ENCODE assay signal across 8 cellular contexts in the genomic region with DNA sequence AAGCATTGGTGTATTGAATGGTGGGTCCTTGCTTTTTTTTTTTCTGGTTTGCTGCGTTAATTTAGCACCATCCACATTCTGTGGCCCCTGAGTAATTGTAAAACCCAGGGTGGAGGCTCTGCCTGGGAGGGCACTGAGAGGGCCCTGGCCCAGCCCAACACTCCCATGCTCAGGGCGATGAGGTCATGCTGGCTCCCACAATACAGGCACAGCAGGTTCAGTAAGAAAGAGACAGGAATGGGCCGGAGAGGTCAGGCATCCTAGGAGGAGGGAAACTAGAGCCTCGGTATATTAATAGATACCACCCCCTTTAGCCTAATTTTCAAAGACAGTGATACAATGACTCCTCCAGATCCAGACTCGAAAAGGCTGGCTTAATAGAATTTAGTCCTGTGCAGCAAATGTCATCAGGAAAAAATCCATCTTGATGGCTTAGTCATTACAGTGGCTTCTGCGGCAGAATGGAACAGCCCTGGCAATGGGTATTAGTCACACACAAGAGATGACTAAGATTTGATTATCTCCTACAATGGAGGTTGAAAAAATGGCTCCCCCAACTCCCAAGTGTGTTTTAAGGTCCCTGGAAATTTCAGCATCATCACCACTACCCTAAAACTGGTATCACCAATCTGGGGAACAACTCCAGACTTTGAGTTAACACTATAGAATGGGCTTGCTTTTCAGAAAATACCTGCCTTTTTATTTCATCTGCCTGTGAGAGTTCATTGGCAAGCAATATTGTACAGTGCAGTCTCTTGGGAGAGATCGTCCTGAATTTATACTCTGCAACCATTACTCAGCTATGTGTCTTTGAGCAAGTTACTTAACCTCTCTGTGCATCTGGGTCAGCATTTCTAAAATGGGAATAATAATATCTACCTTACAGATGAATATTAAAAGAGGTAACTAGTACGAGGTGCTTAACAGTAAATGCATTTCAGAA. TPM values are rescaled to one million over a fixed set of nuclear protein-coding genes. Genes with fewer than 3 reads are reported as not detected.
DNase-seq lines count a peak whose midpoint lies in the region; ATAC-seq lines count a peak whose summit lies in the region.

No MANE protein-coding gene starts in this region.

- H3K27ac Mint-ChIP-seq in activated naive CD8-positive, alpha-beta T cell treated with anti-CD3 and anti-CD28 coated beads, Interleukin-2, amount 10 ng/mL, durations not matched to agents 7 days and 5 days: no peak overlapping the region

- POLR2A ChIA-PET in activated naive CD8-positive, alpha-beta T cell treated with anti-CD3 and anti-CD28 coated beads, Interleukin-2, amount 10 ng/mL, durations not matched to agents 7 days and 5 days (lab: Charles Lee): no interaction called here

- ATAC-seq in activated naive CD8-positive, alpha-beta T cell treated with anti-CD3 and anti-CD28 coated beads, Interleukin-2, amount 10 ng/mL, durations not matched to agents 7 days and 5 days (ENCODE audit: low read depth): peak; percentile 65

- H3K36me3 Mint-ChIP-seq in activated naive CD8-positive, alpha-beta T cell treated with anti-CD3 and anti-CD28 coated beads, Interleukin-2, amount 10 ng/mL, durations not matched to agents 7 days and 5 days: no peaks in the 10 kb centered on the region

- no peaks in the 10 kb centered on the region for H3K27me3 Mint-ChIP-seq in activated naive CD8-positive, alpha-beta T cell treated with anti-CD3 and anti-CD28 coated beads, Interleukin-2, amount 10 ng/mL, durations not matched to agents 7 days and 5 days

- peaks cover 13% of the 10 kb centered on the region for H3K4me1 Mint-ChIP-seq in activated naive CD8-positive, alpha-beta T cell treated with anti-CD3 and anti-CD28 coated beads, Interleukin-2, amount 10 ng/mL, durations not matched to agents 7 days and 5 days

- H3K9me3 Mint-ChIP-seq in activated naive CD8-positive, alpha-beta T cell treated with anti-CD3 and anti-CD28 coated beads, Interleukin-2, amount 10 ng/mL, durations not matched to agents 7 days and 5 days: peaks cover 2% of the 10 kb centered on the region

- no peak overlapping the region for H3K4me3 Mint-ChIP-seq in activated naive CD8-positive, alpha-beta T cell treated with anti-CD3 and anti-CD28 coated beads, Interleukin-2, amount 10 ng/mL, durations not matched to agents 7 days and 5 days

- DNase-seq in ELR (ENCODE audit: low read depth) (peak; percentile 99), LoVo (ENCODE audit: low spot score) (peak; percentile 81), hepatic stellate cell (ENCODE audit: low spot score) (peak; percentile 87), D341Med (ENCODE audit: low spot score) (no peak), mucosa of gallbladder (ENCODE audit: low spot score) (no peak)
- no peak for DNase-seq in activated naive CD8-positive, alpha-beta T cell treated with anti-CD3 and anti-CD28 coated beads, Interleukin-2, amount 10 ng/mL, durations not matched to agents 7 days and 5 days
- DNase-seq in stimulated activated CD8-positive, alpha-beta memory T cell treated with anti-CD3 and anti-CD28 coated beads, Interleukin-15, amount 100 ng/mL, for 48 hours (ENCODE audit: low read depth in 2 of 2): peak; percentile 40 to 43
- DNase-seq in activated CD4-positive, CD25-positive, alpha-beta regulatory T cell (lab: John Stamatoyannopoulos, UW): no peak

RNA-seq across cellular contexts. Expression of a gene that starts 43.9 kb away (rescaled TPM):
- 10 to 100 TPM; 52.8 to 61.2 TPM for total RNA-seq in activated naive CD8-positive, alpha-beta T cell treated with anti-CD3 and anti-CD28 coated beads, Interleukin-2, amount 10 ng/mL, durations not matched to agents 7 days and 5 days
- 20.1 TPM for total RNA-seq in mucosa of gallbladder

Comparison
In these comparisons a context has a peak if more than half of its experiments do, and no peak if none do; other contexts are left out.
1. DNase-seq: peak in ELR (single experiment), LoVo (single experiment), hepatic stellate cell (single experiment) and stimulated activated CD8-positive, alpha-beta memory T cell treated with anti-CD3 and anti-CD28 coated beads, Interleukin-15, amount 100 ng/mL, for 48 hours (2 of 2); none in activated naive CD8-positive, alpha-beta T cell treated with anti-CD3 and anti-CD28 coated beads, Interleukin-2, amount 10 ng/mL, durations not matched to agents 7 days and 5 days (single experiment), D341Med (single experiment), mucosa of gallbladder (single experiment) and activated CD4-positive, CD25-positive, alpha-beta regulatory T cell (0 of 4).